26 cellular contexts compared by ENCODE assay signal in genomic region chr2:167049659-167050058, GRCh38.
"Had no signal": no experiment of that assay in that cellular context is flagged by ENCODE, and none has a peak within 500 bp of the region (broad histone marks: within the 10 kb centered on the region; RNA-seq: fewer than 3 reads in every experiment).

No MANE protein-coding gene starts in this region.

- H3K27me3 ChIP-seq: breast epithelium, SJSA1 had no signal

- H3K4me3 ChIP-seq: breast epithelium, SJSA1 had no signal

- H3K9me3 ChIP-seq: breast epithelium, SJSA1 had no signal

- H3K27ac ChIP-seq: breast epithelium, SJSA1 had no signal

- H3K36me3 ChIP-seq: breast epithelium, SJSA1 had no signal

- H3K4me1 ChIP-seq: breast epithelium had no signal

- ATAC-seq: activated CD8-positive, alpha-beta T cell treated with anti-CD3 and anti-CD28 coated beads, Interleukin-2, amount 10 ng/mL, durations not matched to agents 7 days and 5 days; PC-3; T-helper 17 cell had no signal

- DNase-seq: activated CD4-positive, alpha-beta T cell treated with anti-CD3 and anti-CD28 coated beads for 48 hours; activated CD4-positive, alpha-beta T cell treated with anti-CD3 and anti-CD28 coated beads, Interleukin-2, amount 50 U/mL, for 4 hours; activated CD4-positive, CD25-positive, alpha-beta regulatory T cell treated with anti-CD3 and anti-CD28 coated beads, Interleukin-2, amount 50 U/mL, for 72 hours; activated CD8-positive, alpha-beta memory T cell treated with anti-CD3 and anti-CD28 coated beads, Interleukin-2, amount 50 U/mL, for 48 hours; activated CD8-positive, alpha-beta T cell treated with anti-CD3 and anti-CD28 coated beads, Interleukin-2, amount 10 ng/mL, durations not matched to agents 7 days and 5 days; activated naive CD4-positive, alpha-beta T cell treated with anti-CD3 and anti-CD28 coated beads, Interleukin-2, amount 50 U/mL, for 16 hours; activated naive CD8-positive, alpha-beta T cell treated with anti-CD3 and anti-CD28 coated beads, Interleukin-2, amount 10 ng/mL, durations not matched to agents 7 days and 5 days; activated T-cell treated with anti-CD3 and anti-CD28 coated beads, Interleukin-2, amount 50 U/mL, for 1 hour; aorta; caudate nucleus; Kasumi-1; KBM-7; NCI-H1092; NCI-H1417; NCI-H2029; NCI-H2107; NCI-H2171 treated with DMSO at 0.1 percent for 48 hours; NCI-H226; NCI-H526 treated with DMSO at 0.1 percent for 48 hours; NK-92 treated with Interleukin-12 subunit alpha and Interleukin-12 subunit beta, amount 100 ng/mL, for 24 hours; PC-3; SHP77; T-helper 17 cell; T-helper 9 cell had no signal
